Comparison of ENCODE assay signal across 26 cellular contexts in genomic region chr3:39347586-39347876, GRCh38. TPM values are rescaled to one million over a fixed set of nuclear protein-coding genes. Genes with fewer than 3 reads are reported as not detected.
A peak's percentile ranks its signal among the peaks of the same experiment; 100 is the strongest.
DNase-seq lines count a peak whose midpoint lies in the region; ATAC-seq, FAIRE-seq and TF ChIP-seq lines count a peak whose summit lies in the region.
"Had no signal": no experiment of that assay in that cellular context is flagged by ENCODE, and none has a peak within 500 bp of the region (broad histone marks: within the 10 kb centered on the region; RNA-seq: fewer than 3 reads in every experiment).

No MANE protein-coding gene starts in this region.

- ATAC-seq in GM21390 (IDR thresholded peaks at IDR 0.05; ENCODE audit: unreplicated experiment) = peak; percentile 15

- no peak overlapping the region for H4K91ac ChIP-seq in H1 (replicated peaks; ENCODE audit: insufficient read length, low read length)

- no peak for TF ChIP-seq EP300 in H1 (IDR thresholded peaks at IDR 0.05; ENCODE audit: borderline replicate concordance in 1 of 2, low read depth in 2 of 2, low read length in 2 of 2)

- H3K56ac ChIP-seq in H1 (replicated peaks; ENCODE audit: insufficient read length, low read depth, low read length) = no peak overlapping the region

- H3K4me3 ChIP-seq in CD4-positive, alpha-beta memory T cell (ENCODE audit: low read length in 2 of 2) = no peak overlapping the region
- no peak overlapping the region for H3K4me3 ChIP-seq in H1 (ENCODE audit: extremely low read depth in 1 of 4, insufficient read depth in 2 of 4, low read depth in 3 of 4, low read length in 4 of 4)
- no peak overlapping the region for H3K4me3 ChIP-seq in right atrium auricular region
- H3K4me3 ChIP-seq: prostate gland, suprapubic skin, uterus had no signal

- FAIRE-seq in H1 (lab: Jason Lieb, UNC) (no peak), GM19239 (lab: Jason Lieb, UNC) (no peak)
- FAIRE-seq: HTR-8/SVneo had no signal

- no peak overlapping the region for H3K27ac ChIP-seq in CD4-positive, alpha-beta memory T cell (ENCODE audit: low read depth, low read length)
- H3K27ac ChIP-seq in KOPT-K1 (ENCODE audit: low read depth, low read length, poor library complexity, severe bottlenecking) (peak overlapping the region; percentile 90), H1 (ENCODE audit: low read depth, low read length) (no peak overlapping the region), right atrium auricular region (no peak overlapping the region)
- H3K27ac ChIP-seq: epithelial cell of prostate, KMS-11, prostate gland, suprapubic skin, uterus, WERI-Rb-1 had no signal

- POLR2A ChIA-PET in CD4-positive, alpha-beta memory T cell (lab: Charles Lee; ENCODE audit: partially characterized antibody) = no interaction called here
- POLR2A ChIA-PET in H1 (lab: Charles Lee; ENCODE audit: partially characterized antibody) = interaction anchor here (0.8 to 2.1 kb wide), 2 partner anchors 57 to 60 kb away, joined by 3 to 12 read pairs; partner anchors contain the start of gene RPSA

- no peak overlapping the region; a peak in 1 of 4 replicates for H3K4me2 ChIP-seq in H1 (ENCODE audit: insufficient read depth in 1 of 2, low read depth in 2 of 2, low read length in 2 of 2)
- H3K4me2 ChIP-seq: KMS-11 had no signal

- H3K9me3 Mint-ChIP-seq in CD4-positive, alpha-beta memory T cell = no peaks in the 10 kb centered on the region

- H3K23me2 ChIP-seq in H1 (ENCODE audit: low read depth, low read length) = no peaks in the 10 kb centered on the region

- H3K23ac ChIP-seq in H1 (ENCODE audit: insufficient read length) = no peak overlapping the region

- intact Hi-C loops in CD4-positive, alpha-beta memory T cell (cut with micrococcal nuclease) = no loop called here

- TF ChIP-seq CTCF in H1 (IDR thresholded peaks at IDR 0.05; ENCODE audit: control extremely low read depth in 1 of 3, insufficient read depth in 1 of 3, low read depth in 1 of 3, low read length in 3 of 3) = no peak
- no peak for TF ChIP-seq CTCF in right atrium auricular region (IDR thresholded peaks at IDR 0.05)

- H4K5ac ChIP-seq in H1 (ENCODE audit: insufficient read length, low read depth, low read length) = no peak overlapping the region

- H2BK5ac ChIP-seq in H1 (ENCODE audit: low read depth, low read length) = no peak overlapping the region

- H4K8ac ChIP-seq in H1 (ENCODE audit: extremely low read depth, insufficient read depth, low read length) = no peak overlapping the region

- H2BK15ac ChIP-seq in H1 (ENCODE audit: low read length) = no peak overlapping the region

- H3K9me3 ChIP-seq in CD4-positive, alpha-beta memory T cell (ENCODE audit: control insufficient read depth in 1 of 2, low read length in 2 of 2) = no peaks in the 10 kb centered on the region
- no peaks in the 10 kb centered on the region for H3K9me3 ChIP-seq in KOPT-K1 (ENCODE audit: insufficient read depth, low read length, poor library complexity, severe bottlenecking)
- no peaks in the 10 kb centered on the region for H3K9me3 ChIP-seq in H1 (ENCODE audit: insufficient read depth in 2 of 2, low read depth in 1 of 2, low read length in 1 of 2)
- H3K9me3 ChIP-seq in right atrium auricular region = no peaks in the 10 kb centered on the region
- H3K9me3 ChIP-seq: prostate gland, suprapubic skin, uterus had no signal

- no peaks in the 10 kb centered on the region for H3K27me3 ChIP-seq in CD4-positive, alpha-beta memory T cell (ENCODE audit: insufficient read depth, low read length)
- no peaks in the 10 kb centered on the region for H3K27me3 ChIP-seq in H1 (replicated peaks in 1 of 4; ENCODE audit: control insufficient read depth in 3 of 4, extremely low read depth in 1 of 4, insufficient read depth in 3 of 4, low read length in 3 of 4)
- no peaks in the 10 kb centered on the region for H3K27me3 ChIP-seq in right atrium auricular region
- H3K27me3 ChIP-seq: suprapubic skin, uterus had no signal

- peak overlapping the region; percentile 8; the same call in 1 of the 2 replicates for H2AFZ ChIP-seq in H1 (ENCODE audit: low read length)

- H3K4me1 Mint-ChIP-seq in CD4-positive, alpha-beta memory T cell = peaks cover 9 to 59% (median 32%) of the 10 kb centered on the region in 4 donors

- no peak overlapping the region for H2BK20ac ChIP-seq in H1 (ENCODE audit: low read length)

- H3K27me3 Mint-ChIP-seq in CD4-positive, alpha-beta memory T cell = no peaks in the 10 kb centered on the region

- CTCF ChIA-PET in CD4-positive, alpha-beta memory T cell (lab: Charles Lee; ENCODE audit: partially characterized antibody) = interaction anchor here (0.6 to 3.1 kb wide), 4 partner anchors 13 to 55 kb away, joined by 3 to 21 read pairs (median 3); no protein-coding TSS in a partner anchor
- CTCF ChIA-PET in H1 (lab: Charles Lee; ENCODE audit: partially characterized antibody) = interaction anchor here (1.4 to 3.4 kb wide), 5 partner anchors 29 to 221 kb away, joined by 3 to 15 read pairs (median 8); no protein-coding TSS in a partner anchor

- TF ChIP-seq RAD21 in H1 (IDR thresholded peaks at IDR 0.05 in 1 of 2, conservative IDR thresholded peaks at IDR 0.05 in 1 of 2; ENCODE audit: low read depth in 2 of 2, low read length in 2 of 2) = no peak

- no peaks in the 10 kb centered on the region for H3K79me1 ChIP-seq in H1 (ENCODE audit: low read depth, low read length)

- no peak overlapping the region for H2BK12ac ChIP-seq in H1 (ENCODE audit: low read depth, low read length)

- no peak for DNase-seq in CD4-positive, alpha-beta memory T cell
- no peak for DNase-seq in H1 (ENCODE audit: low read depth in 1 of 2, low spot score in 2 of 2)
- no peak for DNase-seq in AG08395 (ENCODE audit: low spot score)
- DNase-seq in right atrium auricular region (ENCODE audit: low spot score) = no peak
- no peak for DNase-seq in retina
- DNase-seq in GM19239 (ENCODE audit: insufficient read length, low spot score) = no peak
- DNase-seq: activated naive CD4-positive, alpha-beta T cell treated with anti-CD3 and anti-CD28 coated beads, Interleukin-2, amount 50 U/mL, for 16 hours; C1 segment of cervical spinal cord; cerebellar nuclear complex; NCI-H1694 treated with DMSO at 0.1 percent for 48 hours; NCI-H526 treated with DMSO at 0.1 percent for 48 hours; uterus; WERI-Rb-1 had no signal

- no peak for TF ChIP-seq POLR2A in H1 (IDR thresholded peaks at IDR 0.05; ENCODE audit: control extremely low read depth in 1 of 2, low read depth in 2 of 2, low read length in 2 of 2)

- 87% methylated on average over 3 of the region's 3 CpGs; no CpG with 5 or more reads in 1 of the 2 experiments for WGBS in H1 (ENCODE audit: extremely low coverage in 1 of 2, insufficient coverage in 1 of 2, insufficient read length in 1 of 2, insufficient replicate concordance in 2 of 2, low coverage in 1 of 2, low lambda C conversion rate in 2 of 2, missing lambda C conversion rate in 1 of 2), 2 experiments

- H3K4ac ChIP-seq in H1 (replicated peaks; ENCODE audit: insufficient read length, low read depth, low read length) = no peak overlapping the region

- H3K18ac ChIP-seq in H1 (ENCODE audit: extremely low read depth, low read length) = no peak overlapping the region

- H2AK5ac ChIP-seq in H1 (ENCODE audit: low read depth, low read length) = no peak overlapping the region

- H3K79me2 ChIP-seq in H1 (ENCODE audit: control insufficient read depth in 1 of 2, insufficient read depth in 2 of 2, low read length in 2 of 2) = no peaks in the 10 kb centered on the region

- peak overlapping the region in 1 of 8 donors; percentile 10 for H3K4me3 Mint-ChIP-seq in CD4-positive, alpha-beta memory T cell

- H3K36me3 ChIP-seq in CD4-positive, alpha-beta memory T cell (ENCODE audit: insufficient read depth, low read length) = no peaks in the 10 kb centered on the region
- H3K36me3 ChIP-seq in KOPT-K1 (ENCODE audit: insufficient read depth, low read length) (no peaks in the 10 kb centered on the region), H1 (ENCODE audit: control insufficient read depth in 2 of 4, insufficient read depth in 4 of 4, low read length in 3 of 4) (no peaks in the 10 kb centered on the region), right atrium auricular region (no peaks in the 10 kb centered on the region)
- H3K36me3 ChIP-seq: prostate gland, suprapubic skin, uterus, WERI-Rb-1 had no signal

- no peaks in the 10 kb centered on the region for H3K36me3 Mint-ChIP-seq in CD4-positive, alpha-beta memory T cell

- peak overlapping the region in 6 of 7 donors; percentile 8 to 78 (median 53) for H3K27ac Mint-ChIP-seq in CD4-positive, alpha-beta memory T cell

- peak overlapping the region; percentile 48 for H2BK120ac ChIP-seq in H1 (replicated peaks; ENCODE audit: low read depth, low read length)

- no peak overlapping the region for H3K9ac ChIP-seq in H1 (replicated peaks in 1 of 4; ENCODE audit: extremely low read depth in 1 of 4, low read depth in 3 of 4, low read length in 3 of 4)
- H3K9ac ChIP-seq: KMS-11 had no signal

- H4K20me1 ChIP-seq in H1 (replicated peaks in 1 of 2; ENCODE audit: control insufficient read depth in 1 of 2, insufficient read depth in 2 of 2, low read length in 2 of 2) = no peaks in the 10 kb centered on the region

- no peak overlapping the region for H3K14ac ChIP-seq in H1 (ENCODE audit: insufficient read length)

- peaks cover 24% of the 10 kb centered on the region for H3K4me1 ChIP-seq in CD4-positive, alpha-beta memory T cell (ENCODE audit: insufficient read depth, low read length)
- H3K4me1 ChIP-seq in H1 (replicated peaks in 1 of 4; ENCODE audit: control insufficient read depth in 3 of 4, insufficient read depth in 4 of 4, low read length in 3 of 4) (peaks cover 0 to 4% (median 1%) of the 10 kb centered on the region in 4 experiments; a peak in 2 of 7 replicates), right atrium auricular region (no peaks in the 10 kb centered on the region)
- H3K4me1 ChIP-seq: prostate gland, suprapubic skin, uterus had no signal

RNA-seq across cellular contexts. Expression of gene CCR8, which starts 18.0 kb away (rescaled TPM):
- total RNA-seq in CD4-positive, alpha-beta memory T cell = 1 to 10 TPM; 5.3 to 6.9 TPM
- 10 to 100 TPM in 1 of 2 donors, 1 to 10 TPM in 1; 5.6 to 12.3 TPM for polyA plus RNA-seq in CD4-positive, alpha-beta memory T cell
- total RNA-seq in H1 (2021; fragmentation: NEBNext Ultra II Directional; extraction: Animal tissue kit (Norgen Biotek cat#: 25700)) = not detected in 2 replicates
- polyA plus RNA-seq in H1 (2011; rRNA removed) = 0.33 and 0.35 TPM in 2 replicates
- polyA plus RNA-seq in H1 (2011; cell fraction: cytosol; rRNA removed) = 0.12 TPM
- polyA plus RNA-seq in H1 (2011; cell fraction: nucleus; rRNA removed) = 0.56 TPM
- polyA plus RNA-seq in H1 (2012, experiment 1 of 2) = 0.18 to 0.56 TPM (median 0.33 TPM) in 4 replicates
- not detected for polyA plus RNA-seq in H1 (2012, experiment 2 of 2)
- polyA plus RNA-seq in H1 (2013, experiment 1 of 2) = 0.16 TPM
- 0.20 TPM for polyA plus RNA-seq in H1 (2013, experiment 2 of 2)
- 1.5 TPM in 2 replicates for polyA minus RNA-seq in H1 (2011; rRNA and poly(A)+ RNA removed)
- not detected for polyA minus RNA-seq in H1 (2011; cell fraction: cytosol; rRNA and poly(A)+ RNA removed)
- 0.70 TPM for polyA minus RNA-seq in H1 (2011; cell fraction: nucleus; rRNA and poly(A)+ RNA removed)
- total RNA-seq in right atrium auricular region = not detected
- total RNA-seq: fibroblast of villous mesenchyme, H4, liver, prostate gland, RPMI7951, SK-MEL-5, suprapubic skin, uterus had no signal
- polyA plus RNA-seq: liver, neural cell had no signal

RNA-seq across cellular contexts. Expression of gene SLC25A38, which starts 35.6 kb away (rescaled TPM):
- 10 to 100 TPM; 46.0 to 53.5 TPM for total RNA-seq in CD4-positive, alpha-beta memory T cell
- polyA plus RNA-seq in CD4-positive, alpha-beta memory T cell = 10 to 100 TPM; 44.5 to 55.5 TPM
- 37.3 and 41.2 TPM in 2 replicates for total RNA-seq in H1 (2021; fragmentation: NEBNext Ultra II Directional; extraction: Animal tissue kit (Norgen Biotek cat#: 25700))
- 45.8 and 49.9 TPM in 2 replicates for polyA plus RNA-seq in H1 (2011; rRNA removed)
- polyA plus RNA-seq in H1 (2011; cell fraction: cytosol; rRNA removed) = 47.5 TPM
- 61.3 TPM for polyA plus RNA-seq in H1 (2011; cell fraction: nucleus; rRNA removed)
- polyA plus RNA-seq in H1 (2012, experiment 1 of 2) = 39.7 to 42.3 TPM (median 40.9 TPM) in 4 replicates
- 52.9 TPM for polyA plus RNA-seq in H1 (2012, experiment 2 of 2)
- polyA plus RNA-seq in H1 (2013, experiment 1 of 2) = 30.1 TPM
- 28.8 TPM for polyA plus RNA-seq in H1 (2013, experiment 2 of 2)
- polyA minus RNA-seq in H1 (2011; rRNA and poly(A)+ RNA removed) = 54.0 and 57.1 TPM in 2 replicates
- 33.5 TPM for polyA minus RNA-seq in H1 (2011; cell fraction: cytosol; rRNA and poly(A)+ RNA removed)
- 26.5 TPM for polyA minus RNA-seq in H1 (2011; cell fraction: nucleus; rRNA and poly(A)+ RNA removed)
- total RNA-seq in right atrium auricular region = 10 to 100 TPM; 14.3 to 15.7 TPM

RNA-seq across cellular contexts. Expression of gene RPSA, which starts 59.0 kb away (rescaled TPM):
- 1,000 to 10,000 TPM; 1,582 to 1,688 TPM for total RNA-seq in CD4-positive, alpha-beta memory T cell
- polyA plus RNA-seq in CD4-positive, alpha-beta memory T cell = 1,000 to 10,000 TPM; 1,062 to 1,312 TPM
- total RNA-seq in H1 (2021; fragmentation: NEBNext Ultra II Directional; extraction: Animal tissue kit (Norgen Biotek cat#: 25700)) = 2,661 and 2,701 TPM in 2 replicates
- 6,179 and 7,468 TPM in 2 replicates for polyA plus RNA-seq in H1 (2011; rRNA removed)
- 5,894 TPM for polyA plus RNA-seq in H1 (2011; cell fraction: cytosol; rRNA removed)
- 4,842 TPM for polyA plus RNA-seq in H1 (2011; cell fraction: nucleus; rRNA removed)
- 3,669 to 3,863 TPM (median 3,701 TPM) in 4 replicates for polyA plus RNA-seq in H1 (2012, experiment 1 of 2)
- polyA plus RNA-seq in H1 (2012, experiment 2 of 2) = 4,373 TPM
- polyA plus RNA-seq in H1 (2013, experiment 1 of 2) = 2,392 TPM
- 2,410 TPM for polyA plus RNA-seq in H1 (2013, experiment 2 of 2)
- polyA minus RNA-seq in H1 (2011; rRNA and poly(A)+ RNA removed) = 2,760 and 3,109 TPM in 2 replicates
- 967 TPM for polyA minus RNA-seq in H1 (2011; cell fraction: cytosol; rRNA and poly(A)+ RNA removed)
- polyA minus RNA-seq in H1 (2011; cell fraction: nucleus; rRNA and poly(A)+ RNA removed) = 1,051 TPM
- total RNA-seq in right atrium auricular region = 100 to 1,000 TPM; 351 to 628 TPM
